8 cellular contexts compared by ENCODE assay signal in genomic region chr6:122381494-122382083, GRCh38. TPM values are rescaled to one million over a fixed set of nuclear protein-coding genes. Genes with fewer than 3 reads are reported as not detected.
A peak's percentile ranks its signal among the peaks of the same experiment; 100 is the strongest.
DNase-seq lines count a peak whose midpoint lies in the region; ATAC-seq and TF ChIP-seq lines count a peak whose summit lies in the region.

No MANE protein-coding gene starts in this region.

- H3K27me3 ChIP-seq in PC-3 (ENCODE audit: low read length) (peaks cover 6% of the 10 kb centered on the region), upper lobe of right lung (peaks cover 4% of the 10 kb centered on the region)

- H4K20me1 ChIP-seq in PC-3 (ENCODE audit: low read length) = no peaks in the 10 kb centered on the region

- CTCF ChIA-PET in PC-3 (lab: Charles Lee) = no interaction called here

- H3K4me3 ChIP-seq in PC-3 (ENCODE audit: low read length) (no peak overlapping the region), upper lobe of right lung (no peak overlapping the region)

- H3K27ac ChIP-seq in PC-3 (ENCODE audit: low read length) (no peak overlapping the region), upper lobe of right lung (no peak overlapping the region)

- H3K36me3 ChIP-seq in PC-3 (ENCODE audit: low read depth, low read length) (no peaks in the 10 kb centered on the region), upper lobe of right lung (no peaks in the 10 kb centered on the region)

- TF ChIP-seq CTCF in PC-3 (conservative IDR thresholded peaks at IDR 0.05; ENCODE audit: low read depth, low read length) (peak; percentile 67), upper lobe of right lung (IDR thresholded peaks at IDR 0.05) (peak; percentile 80)

- no peak overlapping the region for H2AFZ ChIP-seq in PC-3 (ENCODE audit: low read length)

- H3K79me2 ChIP-seq in PC-3 (ENCODE audit: low read length) = no peaks in the 10 kb centered on the region

- BruUV-seq in PC-3 (replicated peaks; lab: Mats Ljungman, UMichigan) = no TSS peak

- POLR2A ChIA-PET in PC-3 (lab: Charles Lee; ENCODE audit: unreplicated experiment) = no interaction called here

- ATAC-seq in GM21390 (IDR thresholded peaks at IDR 0.05; ENCODE audit: unreplicated experiment) (peak; percentile 100), PC-3 (peak; percentile 71), upper lobe of right lung (peak; percentile 89)

- no peak overlapping the region for H3K9ac ChIP-seq in PC-3 (ENCODE audit: low read length)

- peak; percentile 25 for DNase-seq in DMS79 (lab: John Stamatoyannopoulos, UW)
- peak; percentile 50 for DNase-seq in HPDE6-E6E7 (ENCODE audit: extremely low spot score)
- DNase-seq in PC-3 = peak; percentile 54
- peak; percentile 39 to 60 for DNase-seq in activated T-cell treated with anti-CD3 and anti-CD28 coated beads, Interleukin-2, amount 50 U/mL, for 48 hours
- peak; percentile 79 for DNase-seq in fibroblast of the conjunctiva (ENCODE audit: low read depth)
- DNase-seq in occipital lobe (lab: John Stamatoyannopoulos, UW) = peak; percentile 8
- DNase-seq in upper lobe of right lung = no peak

- H3K9me2 ChIP-seq in PC-3 (replicated peaks; ENCODE audit: low read length) = no peaks in the 10 kb centered on the region

- H3K4me2 ChIP-seq in PC-3 (ENCODE audit: low read length) = no peak overlapping the region

- H3K4me1 ChIP-seq in PC-3 (ENCODE audit: insufficient read depth, low read length) (no peaks in the 10 kb centered on the region), upper lobe of right lung (no peaks in the 10 kb centered on the region)

- intact Hi-C loops in PC-3 (cut with micrococcal nuclease) (loop anchor here (5.0 kb wide), 1 partner anchor 151 kb away; no protein-coding TSS in a partner anchor), upper lobe of right lung (cut with DNase I) (no loop called here)

- H3K9me3 ChIP-seq in PC-3 (ENCODE audit: low read length) (no peaks in the 10 kb centered on the region), upper lobe of right lung (no peaks in the 10 kb centered on the region)

- no peaks in the 10 kb centered on the region for H3F3A ChIP-seq in PC-3 (ENCODE audit: low read length, unreplicated experiment)

RNA-seq across cellular contexts. Expression of gene HSF2, which starts 17.9 kb away (rescaled TPM):
- 7.3 and 8.4 TPM in 2 replicates for total RNA-seq in PC-3 (2014; rRNA removed)
- total RNA-seq in occipital lobe = 88.1 TPM
- total RNA-seq in upper lobe of right lung = 7.1 TPM
